In genomic region chr1:7962011-7962335, GRCh38 we compare ENCODE assay signal across 1 cellular context.
TF ChIP-seq lines count a peak whose summit lies in the region.

No MANE protein-coding gene starts in this region.

TF ChIP-seq in IMR-90, 13 proteins besides CTCF, POLR2A, EP300 and RAD21 (continued from another document):
- TF ChIP-seq USF2 (IDR thresholded peaks at IDR 0.05; ENCODE audit: low read depth, low read length) = no peak
- no peak for TF ChIP-seq MAZ (IDR thresholded peaks at IDR 0.05; ENCODE audit: borderline replicate concordance, low read depth, low read length)
- TF ChIP-seq RCOR1 (IDR thresholded peaks at IDR 0.05; ENCODE audit: insufficient replicate concordance, low read length) = no peak
